Comparison of ENCODE assay signal across 9 cellular contexts in the genomic region with DNA sequence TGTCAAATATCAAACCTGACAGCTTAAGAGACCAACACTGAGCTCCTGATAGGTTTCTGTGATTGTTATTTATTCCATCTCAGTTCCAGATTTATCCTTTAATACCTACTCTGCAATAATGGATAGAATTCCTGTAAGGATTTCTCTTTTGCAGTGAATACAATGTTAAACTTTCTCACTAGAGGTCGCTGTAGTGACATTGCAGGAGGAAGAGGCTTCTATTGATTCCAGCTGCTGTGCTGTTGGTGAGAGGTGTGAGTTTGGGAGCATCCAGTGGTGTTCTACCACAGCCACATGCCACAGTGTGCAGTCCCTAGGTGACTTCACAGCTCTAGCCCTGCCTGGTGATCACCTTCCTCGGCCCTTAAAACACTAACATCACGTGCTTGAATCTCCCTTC. TPM values are rescaled to one million over a fixed set of nuclear protein-coding genes. Genes with fewer than 3 reads are reported as not detected.
DNase-seq lines count a peak whose midpoint lies in the region; ATAC-seq and TF ChIP-seq lines count a peak whose summit lies in the region.
"Had no signal": no experiment of that assay in that cellular context is flagged by ENCODE, and none has a peak within 500 bp of the region (broad histone marks: within the 10 kb centered on the region; RNA-seq: fewer than 3 reads in every experiment).

No MANE protein-coding gene starts in this region.

- no peak overlapping the region for H2AFZ ChIP-seq in osteoblast (ENCODE audit: low read length)

- TF ChIP-seq CTCF in osteoblast (IDR thresholded peaks at IDR 0.05; ENCODE audit: extremely low read depth, low read depth, low read length), result no peak

- no peak for ATAC-seq in HG03097 (IDR thresholded peaks at IDR 0.05; ENCODE audit: low FRiP score, unreplicated experiment)
- ATAC-seq in HG03439 (IDR thresholded peaks at IDR 0.05; ENCODE audit: unreplicated experiment), result no peak
- no peak for ATAC-seq in Right ventricle myocardium superior (ENCODE audit: poor library complexity)

- H3K4me1 ChIP-seq in osteoblast (ENCODE audit: insufficient read depth, low read length), result no peaks in the 10 kb centered on the region

- no peak overlapping the region for H3K4me3 ChIP-seq in osteoblast (ENCODE audit: insufficient read depth, low read length)

- POLR2A ChIA-PET in HEK293T (lab: Yijun Ruan, JAX), result no interaction called here

- intact Hi-C loops in Right ventricle myocardium superior (cut with DNase I), result loop anchor here (5.0 kb wide), 1 partner anchor 127 kb away; no protein-coding TSS in a partner anchor

- no peaks in the 10 kb centered on the region for H3K27me3 ChIP-seq in osteoblast (ENCODE audit: insufficient read depth, low read length)

- H3K79me2 ChIP-seq in osteoblast (ENCODE audit: insufficient read depth, low read length), result no peaks in the 10 kb centered on the region

- no peaks in the 10 kb centered on the region for H3K36me3 ChIP-seq in osteoblast (ENCODE audit: insufficient read depth, low read length)

- no peaks in the 10 kb centered on the region for H3K9me3 ChIP-seq in osteoblast (ENCODE audit: low read depth, low read length)

- CTCF ChIA-PET in HEK293T (lab: Yijun Ruan, JAX), result interaction anchor here (1.0 to 1.2 kb wide), 2 partner anchors 8 to 64 kb away, joined by 4 read pairs; no protein-coding TSS in a partner anchor

- no peak overlapping the region for H3K4me2 ChIP-seq in osteoblast (ENCODE audit: insufficient read depth, low read length)

- peak; percentile 51 for DNase-seq in COLO829 (ENCODE audit: low spot score)
- DNase-seq in HEK293T (ENCODE audit: extremely low spot score), result peak; percentile 35
- DNase-seq in SK-N-DZ (ENCODE audit: low spot score), result peak; percentile 27
- DNase-seq in iPS-NIHi7 (ENCODE audit: extremely low spot score), result peak; percentile 14
- no peak for DNase-seq in osteoblast (ENCODE audit: insufficient read length, low spot score, missing footprints)
- DNase-seq in Right ventricle myocardium superior, result no peak

- no peaks in the 10 kb centered on the region for H4K20me1 ChIP-seq in osteoblast (ENCODE audit: insufficient read depth, low read length)

- H3K27ac ChIP-seq in osteoblast (ENCODE audit: low read depth, low read length), result no peak overlapping the region

TF ChIP-seq in HEK293T, 16 proteins besides CTCF, POLR2A, EP300 and RAD21:
- TF ChIP-seq L3MBTL2 (conservative IDR thresholded peaks at IDR 0.05) (no peak), ZNF384 (IDR thresholded peaks at IDR 0.05) (no peak), ARNT (IDR thresholded peaks at IDR 0.05) (no peak), FOXM1 (IDR thresholded peaks at IDR 0.05; ENCODE audit: borderline replicate concordance) (no peak), SP1 (IDR thresholded peaks at IDR 0.05) (no peak), NFRKB (IDR thresholded peaks at IDR 0.05) (no peak), LEF1 (IDR thresholded peaks at IDR 0.05; ENCODE audit: borderline replicate concordance) (no peak), HDGF (IDR thresholded peaks at IDR 0.05; ENCODE audit: borderline replicate concordance) (no peak), TARDBP (IDR thresholded peaks at IDR 0.05) (no peak), CTBP1 (IDR thresholded peaks at IDR 0.05; ENCODE audit: borderline replicate concordance) (no peak), FOXA1 (IDR thresholded peaks at IDR 0.05) (no peak), SUZ12 (IDR thresholded peaks at IDR 0.05) (no peak), BHLHE40 (IDR thresholded peaks at IDR 0.05; ENCODE audit: borderline replicate concordance) (no peak), FOXK2 (IDR thresholded peaks at IDR 0.05) (no peak), ELF4 (IDR thresholded peaks at IDR 0.05) (no peak), PKNOX1 (IDR thresholded peaks at IDR 0.05) (no peak)
TF ChIP-seq in HEK293T: peak in this region for 0.

RNA-seq across cellular contexts. Expression of gene DCAF8L2, which starts 34.6 kb away (rescaled TPM):
- not detected in 2 replicates for polyA plus RNA-seq in SK-N-DZ (2014; cell fraction: cytosol; rRNA removed)
- polyA plus RNA-seq in SK-N-DZ (2014; cell fraction: nucleus; rRNA removed), result not detected in 2 replicates
- total RNA-seq in osteoblast (not detected in 2 replicates), Right ventricle myocardium superior (not detected)
- polyA plus RNA-seq: adipose tissue had no signal

Comparison
In these comparisons a context has a peak if more than half of its experiments do, and no peak if none do; other contexts are left out.
1. DNase-seq: peak in COLO829 (single experiment), HEK293T (single experiment), SK-N-DZ (single experiment) and iPS-NIHi7 (single experiment); none in osteoblast (single experiment) and Right ventricle myocardium superior (single experiment).